In genomic region chr4:73868206-73869129, GRCh38 we compare ENCODE assay signal across 9 cellular contexts. TPM values are rescaled to one million over a fixed set of nuclear protein-coding genes. Genes with fewer than 3 reads are reported as not detected.
DNase-seq lines count a peak whose midpoint lies in the region; ATAC-seq and TF ChIP-seq lines count a peak whose summit lies in the region.
"Had no signal": no experiment of that assay in that cellular context is flagged by ENCODE, and none has a peak within 500 bp of the region (broad histone marks: within the 10 kb centered on the region; RNA-seq: fewer than 3 reads in every experiment).

No MANE protein-coding gene starts in this region.

- H3K27me3 ChIP-seq in A673 (replicated peaks; ENCODE audit: insufficient read depth, low read depth, low read length, poor library complexity) (no peaks in the 10 kb centered on the region), RWPE2 (ENCODE audit: insufficient read depth, poor library complexity, severe bottlenecking) (no peaks in the 10 kb centered on the region)
- H3K27me3 ChIP-seq in CD8-positive, alpha-beta T cell (ENCODE audit: insufficient read depth, low read length), result no peaks in the 10 kb centered on the region

- ATAC-seq in RWPE2 (ENCODE audit: low read depth) (no peak; the same call in 2 of the 3 replicates), T-helper 17 cell (no peak), GM19328 (IDR thresholded peaks at IDR 0.05; ENCODE audit: unreplicated experiment) (no peak), GM21619 (IDR thresholded peaks at IDR 0.05; ENCODE audit: unreplicated experiment) (no peak)
- no peak for ATAC-seq in naive thymus-derived CD8-positive, alpha-beta T cell
- ATAC-seq in CD8-positive, alpha-beta T cell, result no peak

- H3K36me3 ChIP-seq in A673 (ENCODE audit: insufficient read depth, low read length, poor library complexity, severe bottlenecking) (no peaks in the 10 kb centered on the region), RWPE2 (ENCODE audit: low read depth) (no peaks in the 10 kb centered on the region)
- H3K36me3 ChIP-seq in CD8-positive, alpha-beta T cell (ENCODE audit: insufficient read depth, low read length), result no peaks in the 10 kb centered on the region

- peaks cover 1 to 16% (median 7%) of the 10 kb centered on the region in 4 donors for H3K4me1 Mint-ChIP-seq in naive thymus-derived CD8-positive, alpha-beta T cell
- H3K4me1 Mint-ChIP-seq in T-helper 17 cell, result peaks cover 2% of the 10 kb centered on the region
- H3K4me1 Mint-ChIP-seq in CD8-positive, alpha-beta T cell (ENCODE audit: low read depth), result peaks cover 7% of the 10 kb centered on the region

- H3K27ac ChIP-seq in A673 (ENCODE audit: low read depth, low read length, poor library complexity, severe bottlenecking) (no peak overlapping the region), RWPE2 (ENCODE audit: poor library complexity, severe bottlenecking) (no peak overlapping the region)
- H3K27ac ChIP-seq in CD8-positive, alpha-beta T cell (ENCODE audit: low read depth, low read length), result no peak overlapping the region

- no peak for TF ChIP-seq CTCF in A673 (conservative IDR thresholded peaks at IDR 0.05; ENCODE audit: low read depth, low read length)
- peak; percentile 5 for TF ChIP-seq CTCF in RWPE2 (IDR thresholded peaks at IDR 0.05; ENCODE audit: poor library complexity, severe bottlenecking)
- no peak for TF ChIP-seq CTCF in fibroblast of pulmonary artery (IDR thresholded peaks at IDR 0.05; ENCODE audit: low read length, missing control alignments)
- TF ChIP-seq CTCF in CD8-positive, alpha-beta T cell (IDR thresholded peaks at IDR 0.05), result no peak

- peak overlapping the region in 6 of 10 donors; percentile 9 to 68 (median 24) for H3K4me3 Mint-ChIP-seq in naive thymus-derived CD8-positive, alpha-beta T cell
- no peak overlapping the region for H3K4me3 Mint-ChIP-seq in T-helper 17 cell
- H3K4me3 Mint-ChIP-seq in CD8-positive, alpha-beta T cell, result no peak overlapping the region
- H3K4me3 Mint-ChIP-seq: natural killer cell treated with Interleukin-12 subunit alpha and Interleukin-12 subunit beta and Interleukin-15 and Interleukin-18, amount 100 ng/mL, for 72 hours had no signal

- POLR2A ChIA-PET in A673 (lab: Charles Lee; ENCODE audit: low non-redundant PET), result interaction anchor here (0.7 kb wide), 1 partner anchor 1926 kb away, joined by 3 read pairs; no protein-coding TSS in a partner anchor
- POLR2A ChIA-PET in naive thymus-derived CD8-positive, alpha-beta T cell (lab: Charles Lee), result no interaction called here
- POLR2A ChIA-PET in CD8-positive, alpha-beta T cell (lab: Charles Lee), result no interaction called here

- CTCF ChIA-PET in A673 (lab: Charles Lee), result no interaction called here
- CTCF ChIA-PET in CD8-positive, alpha-beta T cell (lab: Charles Lee), result no interaction called here

- H3K9me3 ChIP-seq in A673 (ENCODE audit: low read depth, low read length, poor library complexity, severe bottlenecking) (no peaks in the 10 kb centered on the region), RWPE2 (ENCODE audit: severe bottlenecking) (no peaks in the 10 kb centered on the region), T-helper 17 cell (ENCODE audit: control insufficient read depth, low read length, poor library complexity, severe bottlenecking) (no peaks in the 10 kb centered on the region)
- no peaks in the 10 kb centered on the region for H3K9me3 ChIP-seq in CD8-positive, alpha-beta T cell (ENCODE audit: low read length)

- no peak for DNase-seq in A673 (ENCODE audit: low spot score)
- DNase-seq in RWPE2 (ENCODE audit: low spot score), result no peak
- peak; percentile 53 for DNase-seq in fibroblast of pulmonary artery (ENCODE audit: low read depth)
- no peak for DNase-seq in naive thymus-derived CD8-positive, alpha-beta T cell
- no peak for DNase-seq in T-helper 17 cell
- no peak for DNase-seq in CD8-positive, alpha-beta T cell

- H3K9me3 Mint-ChIP-seq in naive thymus-derived CD8-positive, alpha-beta T cell, result peaks cover 0 to 9% (median 0%) of the 10 kb centered on the region in 9 donors
- no peaks in the 10 kb centered on the region for H3K9me3 Mint-ChIP-seq in CD8-positive, alpha-beta T cell

- BruUV-seq in A673 (replicated peaks; lab: Mats Ljungman, UMichigan), result no TSS peak

- peak overlapping the region; percentile 46 for H3K4me3 ChIP-seq in A673 (ENCODE audit: low read depth, low read length, poor library complexity, severe bottlenecking)
- H3K4me3 ChIP-seq in RWPE2 (ENCODE audit: severe bottlenecking), result peak overlapping the region; percentile 32
- H3K4me3 ChIP-seq in fibroblast of pulmonary artery (replicated peaks; ENCODE audit: low read depth, low read length), result peak overlapping the region; percentile 67
- H3K4me3 ChIP-seq in CD8-positive, alpha-beta T cell (ENCODE audit: low read depth, low read length), result no peak overlapping the region

- H3K4me1 ChIP-seq in A673 (ENCODE audit: insufficient read depth, low read length, poor library complexity, severe bottlenecking) (no peaks in the 10 kb centered on the region), RWPE2 (ENCODE audit: insufficient read depth, poor library complexity, severe bottlenecking) (peaks cover 16% of the 10 kb centered on the region)
- H3K4me1 ChIP-seq in CD8-positive, alpha-beta T cell (ENCODE audit: insufficient read depth, low read length), result no peaks in the 10 kb centered on the region

- no peaks in the 10 kb centered on the region for H3K36me3 Mint-ChIP-seq in naive thymus-derived CD8-positive, alpha-beta T cell
- no peaks in the 10 kb centered on the region for H3K36me3 Mint-ChIP-seq in T-helper 17 cell (ENCODE audit: low read depth)
- no peaks in the 10 kb centered on the region for H3K36me3 Mint-ChIP-seq in CD8-positive, alpha-beta T cell
- H3K36me3 Mint-ChIP-seq: natural killer cell treated with Interleukin-12 subunit alpha and Interleukin-12 subunit beta and Interleukin-15 and Interleukin-18, amount 100 ng/mL, for 72 hours had no signal

- no peak overlapping the region for H3K27ac Mint-ChIP-seq in naive thymus-derived CD8-positive, alpha-beta T cell
- no peak overlapping the region for H3K27ac Mint-ChIP-seq in T-helper 17 cell
- H3K27ac Mint-ChIP-seq in CD8-positive, alpha-beta T cell, result no peak overlapping the region
- H3K27ac Mint-ChIP-seq: natural killer cell treated with Interleukin-12 subunit alpha and Interleukin-12 subunit beta and Interleukin-15 and Interleukin-18, amount 100 ng/mL, for 72 hours had no signal

- H3K27me3 Mint-ChIP-seq in naive thymus-derived CD8-positive, alpha-beta T cell, result peaks cover 12 to 34% (median 18%) of the 10 kb centered on the region in 5 donors
- peaks cover 13% of the 10 kb centered on the region for H3K27me3 Mint-ChIP-seq in T-helper 17 cell
- peaks cover 24% of the 10 kb centered on the region for H3K27me3 Mint-ChIP-seq in CD8-positive, alpha-beta T cell (ENCODE audit: low read depth)

- intact Hi-C loops in A673 (cut with micrococcal nuclease; ENCODE audit: unreplicated experiment), result no loop called here
- intact Hi-C loops in CD8-positive, alpha-beta T cell (cut with DNase I, micrococcal nuclease), result loop anchor here in 1 of 2 experiments (1.0 kb wide), 1 partner anchor 9 kb away; no protein-coding TSS in a partner anchor

RNA-seq across cellular contexts. Expression of gene CXCL1, which starts 0.7 kb away (rescaled TPM):
- total RNA-seq in A673 (2021) (0.45 TPM in 1 of 2 replicates, not detected in the other), T-helper 17 cell (under 1 TPM in 1 of 2 donors, not detected in 1; 0.31 TPM)
- not detected for total RNA-seq in naive thymus-derived CD8-positive, alpha-beta T cell
- not detected for polyA plus RNA-seq in naive thymus-derived CD8-positive, alpha-beta T cell
- not detected for total RNA-seq in CD8-positive, alpha-beta T cell

RNA-seq across cellular contexts. Expression of gene PF4V1, which starts 15.4 kb away (rescaled TPM):
- total RNA-seq in A673 (2021), result not detected in 2 replicates
- total RNA-seq in naive thymus-derived CD8-positive, alpha-beta T cell, result not detected
- polyA plus RNA-seq in naive thymus-derived CD8-positive, alpha-beta T cell, result not detected
- 10 to 100 TPM in 1 of 2 donors, not detected in 1; 67.9 TPM for total RNA-seq in T-helper 17 cell
- not detected for total RNA-seq in CD8-positive, alpha-beta T cell
- total RNA-seq: natural killer cell treated with Interleukin-12 subunit alpha and Interleukin-12 subunit beta and Interleukin-15 and Interleukin-18, amount 100 ng/mL, for 72 hours had no signal

RNA-seq across cellular contexts. Expression of gene CXCL6, which starts 32.0 kb away (rescaled TPM):
- total RNA-seq in A673 (2021) (0.28 and 0.56 TPM in 2 replicates), T-helper 17 cell (not detected)
- not detected for total RNA-seq in naive thymus-derived CD8-positive, alpha-beta T cell
- not detected for polyA plus RNA-seq in naive thymus-derived CD8-positive, alpha-beta T cell
- total RNA-seq in CD8-positive, alpha-beta T cell, result not detected
- total RNA-seq: natural killer cell treated with Interleukin-12 subunit alpha and Interleukin-12 subunit beta and Interleukin-15 and Interleukin-18, amount 100 ng/mL, for 72 hours had no signal

Comparison
In these comparisons a context has a peak if more than half of its experiments do, and no peak if none do; other contexts are left out.
1. H3K4me3 Mint-ChIP-seq: peak in naive thymus-derived CD8-positive, alpha-beta T cell (6 of 10); none in T-helper 17 cell (single experiment) and CD8-positive, alpha-beta T cell (single experiment).